8 cellular contexts compared by ENCODE assay signal in genomic region chr14:99995700-99996356, GRCh38.
A peak's percentile ranks its signal among the peaks of the same experiment; 100 is the strongest.
DNase-seq lines count a peak whose midpoint lies in the region; ATAC-seq and TF ChIP-seq lines count a peak whose summit lies in the region.

No MANE protein-coding gene starts in this region.

- no peak overlapping the region for H3K4me3 ChIP-seq in NB4 (ENCODE audit: low read depth, low read length)
- H3K4me3 ChIP-seq in dorsolateral prefrontal cortex = no peak overlapping the region
- no peak overlapping the region for H3K4me3 ChIP-seq in mucosa of descending colon
- no peak overlapping the region for H3K4me3 ChIP-seq in stomach

- no peaks in the 10 kb centered on the region for H3K4me1 ChIP-seq in mucosa of descending colon (ENCODE audit: low read depth)
- H3K4me1 ChIP-seq in stomach = no peaks in the 10 kb centered on the region

- H3K9me3 ChIP-seq in mucosa of descending colon = no peaks in the 10 kb centered on the region
- no peaks in the 10 kb centered on the region for H3K9me3 ChIP-seq in stomach

- no peak overlapping the region for H3K27ac ChIP-seq in dorsolateral prefrontal cortex
- no peak overlapping the region for H3K27ac ChIP-seq in stomach

- WGBS in stomach, 5 donors = 14 to 20% (median 16%) methylated on average over 2 of the region's 2 CpGs

- no peaks in the 10 kb centered on the region for H3K27me3 ChIP-seq in dorsolateral prefrontal cortex
- H3K27me3 ChIP-seq in stomach = no peaks in the 10 kb centered on the region

- H3K36me3 ChIP-seq in mucosa of descending colon (ENCODE audit: low read depth) = no peaks in the 10 kb centered on the region
- no peaks in the 10 kb centered on the region for H3K36me3 ChIP-seq in stomach

- TF ChIP-seq CTCF in NB4 (IDR thresholded peaks at IDR 0.05; ENCODE audit: low read depth, low read length) (peak; percentile 92), dorsolateral prefrontal cortex (IDR thresholded peaks at IDR 0.05 in 54 of 56, conservative IDR thresholded peaks at IDR 0.05 in 2 of 56; ENCODE audit: low read depth in 1 of 56, partially characterized antibody in 56 of 56) (peak; percentile 30 to 85 (median 74)), mucosa of descending colon (IDR thresholded peaks at IDR 0.05) (peak; percentile 91), stomach (IDR thresholded peaks at IDR 0.05) (peak in 5 of 7 experiments; percentile 48 to 90 (median 81))

- ATAC-seq in HG02610 (IDR thresholded peaks at IDR 0.05; ENCODE audit: unreplicated experiment) (peak; percentile 100), mucosa of descending colon (peak; percentile 95)

- peak; percentile 36 for DNase-seq in NK-92 treated with Interleukin-12 subunit alpha and Interleukin-12 subunit beta, amount 100 ng/mL, for 24 hours (lab: John Stamatoyannopoulos, UW)
- DNase-seq in NK-92 (lab: John Stamatoyannopoulos, UW; ENCODE audit: unreplicated experiment) (no peak), NB4 (ENCODE audit: low read depth) (peak; percentile 83), dorsolateral prefrontal cortex (peak in 7 of 10 donors; percentile 41 to 67 (median 53)), mucosa of descending colon (peak in 2 of 3 donors; percentile 44 to 91), stomach (peak; percentile 77)
- peak; percentile 78 for DNase-seq in activated CD4-positive, alpha-beta T cell treated with anti-CD3 and anti-CD28 coated beads for 48 hours

- TF ChIP-seq EP300 in stomach (IDR thresholded peaks at IDR 0.05) = no peak

- intact Hi-C loops in dorsolateral prefrontal cortex (cut with DNase I) = no loop called here
- intact Hi-C loops in mucosa of descending colon (cut with DNase I, micrococcal nuclease) = no loop called here
- intact Hi-C loops in stomach (cut with DNase I; ENCODE audit: low total_unique reads) = no loop called here

- TF ChIP-seq POLR2A in NB4 (IDR thresholded peaks at IDR 0.05; ENCODE audit: extremely low read depth, insufficient read length) (no peak), stomach (IDR thresholded peaks at IDR 0.05) (no peak)
